Comparison of ENCODE assay signal across 8 cellular contexts in the genomic region with DNA sequence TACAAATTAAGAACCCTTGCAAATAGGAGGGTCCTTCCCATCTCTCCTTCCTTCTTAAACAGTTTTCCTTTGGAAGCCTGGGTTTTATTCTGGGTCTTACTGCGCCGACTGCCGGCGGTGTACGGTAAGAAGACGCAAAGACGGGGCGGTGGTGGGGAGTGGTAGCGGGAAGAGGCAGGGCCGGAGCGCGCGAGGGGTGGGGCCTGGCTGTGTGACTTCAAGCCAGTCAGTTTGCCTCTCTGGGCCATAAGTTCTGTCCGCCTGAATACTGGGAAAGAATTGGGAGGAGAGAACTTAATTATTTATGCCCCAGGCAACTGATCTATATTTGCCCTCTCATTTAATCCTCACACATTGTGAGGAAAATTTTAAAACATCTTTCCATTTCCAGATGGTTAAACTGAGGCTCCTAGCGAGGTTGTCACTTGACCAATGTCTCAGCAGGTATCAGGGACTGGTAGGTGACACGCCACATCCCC. TPM values are rescaled to one million over a fixed set of nuclear protein-coding genes. Genes with fewer than 3 reads are reported as not detected.
DNase-seq lines count a peak whose midpoint lies in the region; ATAC-seq and TF ChIP-seq lines count a peak whose summit lies in the region.

No MANE protein-coding gene starts in this region.

- intact Hi-C loops in left colon (cut with DNase I, micrococcal nuclease) = no loop called here

- CTCF ChIA-PET in GM10248 (lab: Yijun Ruan, JAX) = no interaction called here

- peak overlapping the region; percentile 35 for H3K27ac ChIP-seq in cingulate gyrus (ENCODE audit: low read depth, low read length)

- POLR2A ChIA-PET in GM10248 (lab: Yijun Ruan, JAX) = no interaction called here

- peak; percentile 68 for DNase-seq in GM10248 (ENCODE audit: extremely low spot score)
- peak; percentile 92 for DNase-seq in NCI-H2227 treated with DMSO at 0.1 percent for 48 hours (lab: John Stamatoyannopoulos, UW)
- peak; percentile 75 for DNase-seq in activated CD4-positive, CD25-positive, alpha-beta regulatory T cell treated with anti-CD3 and anti-CD28 coated beads, Interleukin-2, amount 50 U/mL, for 72 hours
- DNase-seq in left colon = peak; percentile 85 to 87
- peak; percentile 64 to 70 for DNase-seq in stimulated activated CD4-positive, alpha-beta T cell treated with anti-CD3 and anti-CD28 coated beads, Interleukin-1b, Interleukin-23, amount 100 ng/mL, for 4 hours (ENCODE audit: low read depth in 2 of 2)

- peak; percentile 56 for TF ChIP-seq CTCF in GM10248 (IDR thresholded peaks at IDR 0.05; ENCODE audit: control extremely low read depth, extremely low read depth, low read depth, missing control alignments)

- ATAC-seq in HG02973 (IDR thresholded peaks at IDR 0.05; ENCODE audit: unreplicated experiment) = peak; percentile 47
- ATAC-seq in left colon = peak; percentile 72
- ATAC-seq in HG03469 (IDR thresholded peaks at IDR 0.05; ENCODE audit: unreplicated experiment) = no peak

RNA-seq across cellular contexts. Expression of a gene that starts 0.7 kb away (rescaled TPM):
- total RNA-seq in left colon = 10 to 100 TPM in 1 of 2 donors, 1 to 10 TPM in 1; 8.9 to 12.2 TPM

RNA-seq across cellular contexts. Expression of a gene that starts 11.0 kb away (rescaled TPM):
- total RNA-seq in left colon = 1 to 10 TPM; 6.1 to 9.2 TPM

RNA-seq across cellular contexts. Expression of a gene that starts 44.6 kb away (rescaled TPM):
- under 1 TPM; 0.55 to 0.67 TPM for total RNA-seq in left colon
